ENCODE assay signal across 8 cellular contexts in the genomic region with DNA sequence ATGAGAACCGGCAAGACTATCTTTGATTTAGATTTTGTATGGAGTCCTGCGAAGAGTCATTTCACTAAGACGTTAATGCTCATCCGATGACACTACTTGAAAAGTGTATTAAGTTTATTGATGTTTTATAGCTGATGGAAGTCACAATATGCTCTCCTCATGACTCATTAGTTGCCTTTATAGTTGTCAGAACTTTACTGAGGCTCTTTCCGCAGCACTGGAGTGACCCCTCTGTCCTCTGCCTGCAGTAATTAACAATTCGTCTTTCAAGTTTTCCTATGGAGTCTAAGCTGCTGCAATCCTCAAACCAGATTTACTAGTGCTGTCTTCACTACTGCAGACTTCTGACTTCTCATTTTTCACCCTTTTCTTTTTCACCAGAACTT. TPM values are rescaled to one million over a fixed set of nuclear protein-coding genes. Genes with fewer than 3 reads are reported as not detected.
DNase-seq lines count a peak whose midpoint lies in the region; FAIRE-seq and TF ChIP-seq lines count a peak whose summit lies in the region.

No MANE protein-coding gene starts in this region.

- no peaks in the 10 kb centered on the region for H3K27me3 ChIP-seq in neutrophil

- DNase-seq in GM12891 (ENCODE audit: insufficient read length, low spot score) (no peak), RPMI7951 (ENCODE audit: low read depth) (peak; percentile 24), epithelial cell of prostate (ENCODE audit: low read depth, low spot score) (no peak), ecto neural progenitor cell (ENCODE audit: low spot score) (no peak), H4 (ENCODE audit: low spot score) (no peak)
- DNase-seq in stimulated activated CD4-positive, alpha-beta T cell treated with anti-CD3 and anti-CD28 coated beads, Interleukin-4, amount 100 ng/mL, for 4 hours: no peak
- DNase-seq in stimulated activated naive CD4-positive, alpha-beta T cell (lab: John Stamatoyannopoulos, UW): no peak

- peaks cover 14 to 21% of the 10 kb centered on the region in 2 experiments for H3K4me1 ChIP-seq in neutrophil (ENCODE audit: control insufficient read depth in 1 of 2, insufficient read depth in 1 of 2, low read depth in 1 of 2, low read length in 1 of 2)

- H3K4me3 ChIP-seq in neutrophil (ENCODE audit: low read depth in 1 of 2, low read length in 1 of 2): peak overlapping the region; percentile 78 to 87

- H3K27ac ChIP-seq in epithelial cell of prostate (peak overlapping the region; percentile 89), neutrophil (peak overlapping the region; percentile 97)

- H3K9me3 ChIP-seq in neutrophil: no peaks in the 10 kb centered on the region

- TF ChIP-seq CTCF in neutrophil (IDR thresholded peaks at IDR 0.05): no peak

- no peak for TF ChIP-seq POLR2A in GM12891 (IDR thresholded peaks at IDR 0.05; ENCODE audit: low read depth, low read length)

- FAIRE-seq in GM12891 (lab: Jason Lieb, UNC): peak; percentile 20

- peaks cover 18% of the 10 kb centered on the region for H3K36me3 ChIP-seq in neutrophil

TF ChIP-seq in GM12891, 5 proteins besides CTCF, POLR2A, EP300 and RAD21:
- TF ChIP-seq TAF1 (IDR thresholded peaks at IDR 0.05; ENCODE audit: low read depth, low read length) (no peak), POLR2AphosphoS5 (IDR thresholded peaks at IDR 0.05; ENCODE audit: low read depth, low read length) (no peak)

RNA-seq across cellular contexts. Expression of gene USP16, which starts 0.9 kb away (rescaled TPM):
- polyA plus RNA-seq in GM12891 (2012; ENCODE audit: low read depth, missing spikeins): 24.4 TPM
- total RNA-seq in RPMI7951 (2014; rRNA removed; shearing (Covaris generic)): 42.7 and 61.0 TPM in 2 replicates
- total RNA-seq in H4 (2014; rRNA removed; shearing (Covaris generic)): 43.6 and 45.7 TPM in 2 replicates

RNA-seq across cellular contexts. Expression of gene RWDD2B, which starts 6.2 kb away (rescaled TPM):
- polyA plus RNA-seq in GM12891 (2012; ENCODE audit: low read depth, missing spikeins): 19.0 TPM
- total RNA-seq in RPMI7951 (2014; rRNA removed; shearing (Covaris generic)): 26.1 and 32.3 TPM in 2 replicates
- 8.8 and 8.9 TPM in 2 replicates for total RNA-seq in H4 (2014; rRNA removed; shearing (Covaris generic))

RNA-seq across cellular contexts. Expression of gene LTN1, which starts 32.6 kb away (rescaled TPM):
- 3.8 TPM for polyA plus RNA-seq in GM12891 (2012; ENCODE audit: low read depth, missing spikeins)
- 20.6 and 23.1 TPM in 2 replicates for total RNA-seq in RPMI7951 (2014; rRNA removed; shearing (Covaris generic))
- total RNA-seq in H4 (2014; rRNA removed; shearing (Covaris generic)): 15.5 and 20.1 TPM in 2 replicates

RNA-seq across cellular contexts. Expression of gene CCT8, which starts 48.1 kb away (rescaled TPM):
- 289 TPM for polyA plus RNA-seq in GM12891 (2012; ENCODE audit: low read depth, missing spikeins)
- 265 and 342 TPM in 2 replicates for total RNA-seq in RPMI7951 (2014; rRNA removed; shearing (Covaris generic))
- total RNA-seq in H4 (2014; rRNA removed; shearing (Covaris generic)): 334 and 412 TPM in 2 replicates
